Comparison of ENCODE assay signal across 23 cellular contexts in the genomic region with DNA sequence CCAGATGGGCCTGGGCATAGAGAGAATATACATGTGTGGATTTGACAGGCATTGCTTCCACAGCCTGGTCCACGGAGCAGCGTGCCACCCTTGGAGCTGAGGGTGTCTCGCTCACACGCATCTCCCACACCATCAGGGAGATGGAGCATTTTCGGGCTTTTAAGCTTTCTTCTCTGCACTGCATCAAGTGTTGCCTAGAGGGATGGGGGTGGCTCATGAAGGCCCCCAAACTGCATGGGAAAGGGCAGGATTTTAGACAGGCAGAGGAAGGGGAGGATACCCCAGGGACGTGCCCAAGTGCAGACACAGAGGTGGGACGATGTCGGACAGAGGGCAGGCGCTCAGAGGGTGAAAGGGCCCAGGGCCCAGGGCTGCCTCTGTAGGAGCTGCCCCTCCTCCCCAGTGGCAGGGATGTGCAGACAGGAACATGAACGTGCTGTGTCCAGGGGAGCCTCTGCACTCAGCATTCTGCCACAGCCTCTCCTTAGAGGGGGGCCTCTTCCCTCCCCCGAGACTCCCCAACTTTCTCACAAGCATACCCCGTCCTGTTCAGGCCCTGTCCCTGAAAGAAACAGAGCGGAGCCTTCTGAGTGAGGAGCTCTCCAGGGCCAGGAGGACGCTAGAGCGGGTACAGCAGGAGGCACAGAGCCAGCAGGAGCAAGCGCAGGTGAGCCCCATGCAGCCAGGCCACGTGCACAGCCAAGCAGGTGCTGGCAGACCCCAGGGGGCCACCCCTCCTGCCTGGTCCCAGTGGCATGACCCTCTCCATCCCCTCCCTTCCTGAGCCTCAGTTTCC. TPM values are rescaled to one million over a fixed set of nuclear protein-coding genes. Genes with fewer than 3 reads are reported as not detected.
DNase-seq lines count a peak whose midpoint lies in the region; ATAC-seq, FAIRE-seq and TF ChIP-seq lines count a peak whose summit lies in the region.
"Had no signal": no experiment of that assay in that cellular context is flagged by ENCODE, and none has a peak within 500 bp of the region (broad histone marks: within the 10 kb centered on the region; RNA-seq: fewer than 3 reads in every experiment).

No MANE protein-coding gene starts in this region.

- H3K27ac ChIP-seq in DND-41 (ENCODE audit: low read length) (no peak overlapping the region), HepG2 (ENCODE audit: extremely low read length, insufficient read depth, low read length) (no peak overlapping the region), parathyroid adenoma (no peak overlapping the region)

- H3K36me3 ChIP-seq in DND-41 (ENCODE audit: insufficient read depth, low read length): no peaks in the 10 kb centered on the region
- H3K36me3 ChIP-seq in HepG2 (replicated peaks in 1 of 2; ENCODE audit: control insufficient read depth in 1 of 2, insufficient read depth in 2 of 2, low read length in 2 of 2): no peaks in the 10 kb centered on the region
- no peaks in the 10 kb centered on the region for H3K36me3 ChIP-seq in parathyroid adenoma (ENCODE audit: control insufficient read depth, insufficient read depth, low read length)

- TF ChIP-seq POLR2A in HepG2 (IDR thresholded peaks at IDR 0.05; ENCODE audit: insufficient read depth in 1 of 2, low read depth in 2 of 2, low read length in 2 of 2): no peak

- H3K4me3 Mint-ChIP-seq in activated CD4-positive, alpha-beta memory T cell treated with anti-CD3 and anti-CD28 coated beads for 36 hours: no peak overlapping the region

- no peaks in the 10 kb centered on the region for H3K4me1 Mint-ChIP-seq in activated CD4-positive, alpha-beta memory T cell treated with anti-CD3 and anti-CD28 coated beads for 36 hours (ENCODE audit: low read depth)

- H3K4me2 ChIP-seq in DND-41 (ENCODE audit: insufficient read depth, low read length) (no peak overlapping the region), HepG2 (ENCODE audit: low read depth, low read length) (no peak overlapping the region), parathyroid adenoma (ENCODE audit: low read length) (no peak overlapping the region)

- H3K9ac ChIP-seq in DND-41 (ENCODE audit: low read depth, low read length) (no peak overlapping the region), HepG2 (ENCODE audit: insufficient read depth, low read depth, low read length) (no peak overlapping the region), parathyroid adenoma (no peak overlapping the region)

- no peak for TF ChIP-seq RAD21 in HepG2 (CRISPR knock-in tag; IDR thresholded peaks at IDR 0.05)

- ATAC-seq in DND-41 (ENCODE audit: insufficient read depth, low read depth) (no peak), HepG2 (no peak)
- ATAC-seq: left colon had no signal

- TF ChIP-seq EP300 in HepG2 (IDR thresholded peaks at IDR 0.05; ENCODE audit: low read depth in 2 of 2, low read length in 2 of 2) (no peak), HepG2 (CRISPR knock-in tag; IDR thresholded peaks at IDR 0.05; ENCODE audit: borderline replicate concordance) (no peak)

- H4K20me1 ChIP-seq in DND-41 (ENCODE audit: insufficient read depth, low read length) (peaks cover 5% of the 10 kb centered on the region; the same call in 1 of the 2 replicates), HepG2 (ENCODE audit: insufficient read depth, low read length) (no peaks in the 10 kb centered on the region)

- intact Hi-C loops in activated CD4-positive, alpha-beta memory T cell treated with anti-CD3 and anti-CD28 coated beads for 36 hours (cut with micrococcal nuclease): no loop called here
- intact Hi-C loops in HepG2 (cut with micrococcal nuclease; ENCODE audit: unreplicated experiment) (no loop called here), posterior vena cava (cut with DNase I) (no loop called here)

- no peaks in the 10 kb centered on the region for H3K27me3 Mint-ChIP-seq in activated CD4-positive, alpha-beta memory T cell treated with anti-CD3 and anti-CD28 coated beads for 36 hours

- no peak for FAIRE-seq in HepG2 (lab: Jason Lieb, UNC)
- FAIRE-seq: astrocyte, urothelium cell line had no signal

- DNase-seq in DND-41 (peak; percentile 1), HepG2 (ENCODE audit: low spot score) (no peak), globus pallidus (ENCODE audit: low spot score) (no peak), posterior vena cava (ENCODE audit: low spot score) (no peak)
- DNase-seq in activated CD4-positive, alpha-beta memory T cell treated with anti-CD3 and anti-CD28 coated beads for 36 hours: peak; percentile 3
- no peak for DNase-seq in stimulated activated naive CD4-positive, alpha-beta T cell treated with Interleukin-2 at 50 U/mL for 16 hours (lab: John Stamatoyannopoulos, UW)
- DNase-seq in activated CD4-positive, CD25-positive, alpha-beta regulatory T cell treated with anti-CD3 and anti-CD28 coated beads, Interleukin-2, amount 50 U/mL, for 72 hours: no peak
- DNase-seq: activated CD4-positive, alpha-beta T cell treated with anti-CD3 and anti-CD28 coated beads for 4 hours; activated naive CD4-positive, alpha-beta T cell treated with anti-CD3 and anti-CD28 coated beads, Interleukin-2, amount 50 U/mL, for 16 hours; cortex of kidney; DMS79 treated with DMSO at 0.1 percent for 48 hours; IMR-90; NCI-H1436 treated with DMSO at 0.1 percent for 48 hours; NK-92 treated with Interleukin-12 subunit alpha and Interleukin-12 subunit beta, amount 100 ng/mL, for 24 hours; RPMI8226; stimulated activated naive CD4-positive, alpha-beta T cell had no signal

- CTCF ChIA-PET in activated CD4-positive, alpha-beta memory T cell treated with anti-CD3 and anti-CD28 coated beads for 36 hours (lab: Charles Lee): no interaction called here
- CTCF ChIA-PET in HepG2 (lab: Yijun Ruan, JAX; ENCODE audit: low intra/inter-chr PET ratio, low total read pairs): no interaction called here

- H3K9me3 ChIP-seq in DND-41 (ENCODE audit: insufficient read depth, low read length, severe bottlenecking) (no peaks in the 10 kb centered on the region), HepG2 (ENCODE audit: low read length) (no peaks in the 10 kb centered on the region), parathyroid adenoma (ENCODE audit: control insufficient read depth, low read length) (no peaks in the 10 kb centered on the region)

- H3K4me3 ChIP-seq in DND-41 (ENCODE audit: low read depth in 1 of 2, low read length in 2 of 2) (no peak overlapping the region), HepG2 (replicated peaks in 1 of 3; ENCODE audit: insufficient read depth in 1 of 3, low read depth in 2 of 3, low read length in 3 of 3) (no peak overlapping the region), parathyroid adenoma (ENCODE audit: low read depth, low read length) (no peak overlapping the region)

- POLR2A ChIA-PET in activated CD4-positive, alpha-beta memory T cell treated with anti-CD3 and anti-CD28 coated beads for 36 hours (lab: Charles Lee): no interaction called here
- POLR2A ChIA-PET in HepG2 (lab: Yijun Ruan, JAX): no interaction called here

- H3K4me1 ChIP-seq in DND-41 (ENCODE audit: insufficient read depth, low read length) (no peaks in the 10 kb centered on the region), HepG2 (ENCODE audit: insufficient read depth, low read length) (peaks cover 35% of the 10 kb centered on the region), parathyroid adenoma (peaks cover 11% of the 10 kb centered on the region)

- H2AFZ ChIP-seq in DND-41 (ENCODE audit: low read depth, low read length) (no peak overlapping the region), HepG2 (ENCODE audit: low read length) (no peak overlapping the region), parathyroid adenoma (peak overlapping the region; percentile 48)

- H3K9me3 Mint-ChIP-seq in activated CD4-positive, alpha-beta memory T cell treated with anti-CD3 and anti-CD28 coated beads for 36 hours: no peaks in the 10 kb centered on the region

- H3K36me3 Mint-ChIP-seq in activated CD4-positive, alpha-beta memory T cell treated with anti-CD3 and anti-CD28 coated beads for 36 hours: no peaks in the 10 kb centered on the region

- in situ Hi-C loops in HepG2 (cut with HindIII; ENCODE audit: extremely low pct_ligation_motif_present, low pct_unique_long_range_greater_than_20kb): no loop called here

- H3K27ac Mint-ChIP-seq in activated CD4-positive, alpha-beta memory T cell treated with anti-CD3 and anti-CD28 coated beads for 36 hours: no peak overlapping the region

- no peaks in the 10 kb centered on the region for H3K79me2 ChIP-seq in DND-41 (ENCODE audit: insufficient read depth, low read length)
- no peaks in the 10 kb centered on the region for H3K79me2 ChIP-seq in HepG2 (ENCODE audit: insufficient read depth, low read length)
- no peaks in the 10 kb centered on the region for H3K79me2 ChIP-seq in parathyroid adenoma

- peaks cover 21% of the 10 kb centered on the region for H3K27me3 ChIP-seq in DND-41 (ENCODE audit: insufficient read depth, low read length, poor library complexity)
- H3K27me3 ChIP-seq in HepG2 (ENCODE audit: control insufficient read depth in 1 of 2, insufficient read depth in 2 of 2, low read length in 2 of 2): peaks cover 6 to 47% of the 10 kb centered on the region in 2 experiments; a peak in 4 of 5 replicates
- H3K27me3 ChIP-seq in parathyroid adenoma (ENCODE audit: control insufficient read depth, insufficient read depth, low read length): no peaks in the 10 kb centered on the region

- no peak for TF ChIP-seq CTCF in DND-41 (IDR thresholded peaks at IDR 0.05; ENCODE audit: borderline replicate concordance, extremely low read depth, low read length, poor library complexity, severe bottlenecking)
- TF ChIP-seq CTCF in HepG2 (CRISPR knock-in tag; IDR thresholded peaks at IDR 0.05): no peak
- TF ChIP-seq CTCF in parathyroid adenoma (IDR thresholded peaks at IDR 0.05): no peak

- no TSS peak for BruUV-seq in HepG2 (replicated peaks; lab: Mats Ljungman, UMichigan)

- 47% methylated on average over 13 of the region's 17 CpGs for WGBS in HepG2 (ENCODE audit: low lambda C conversion rate)

RNA-seq across cellular contexts. Expression of a gene that starts 42.9 kb away (rescaled TPM):
- total RNA-seq in activated CD4-positive, alpha-beta memory T cell treated with anti-CD3 and anti-CD28 coated beads for 36 hours: 1 to 10 TPM; 2.6 to 3.8 TPM
- total RNA-seq in HepG2 (2016; rRNA removed; fragmentation: Illumina TruSeq; extraction: Trizol): 0.15 TPM in 1 of 2 replicates, not detected in the other
- 0.09 and 0.10 TPM in 2 replicates for total RNA-seq in HepG2 (2016; cell fraction: cytosol; rRNA removed; fragmentation: Illumina TruSeq; extraction: Trizol; ENCODE audit: low read depth)
- total RNA-seq in HepG2 (2016; cell fraction: insoluble cytoplasmic fraction; rRNA removed; fragmentation: Illumina TruSeq; extraction: Trizol): 0.03 and 0.26 TPM in 2 replicates
- 0.10 and 0.12 TPM in 2 replicates for total RNA-seq in HepG2 (2016; cell fraction: membrane; rRNA removed; fragmentation: Illumina TruSeq; extraction: Trizol)
- total RNA-seq in HepG2 (2016; cell fraction: nucleus; rRNA removed; fragmentation: Illumina TruSeq; extraction: Trizol): 0.13 and 0.62 TPM in 2 replicates
- 0.35 and 0.65 TPM in 2 replicates for polyA plus RNA-seq in HepG2 (2011; rRNA removed)
- 0.06 and 0.32 TPM in 2 replicates for polyA plus RNA-seq in HepG2 (2011; cell fraction: cytosol; rRNA removed)
- polyA plus RNA-seq in HepG2 (2011; cell fraction: nucleus; rRNA removed): 1.2 and 1.4 TPM in 2 replicates
- 0.31 and 0.46 TPM in 2 replicates for polyA plus RNA-seq in HepG2 (2012)
- polyA plus RNA-seq in HepG2 (2016; cell fraction: cytosol; fragmentation: Illumina TruSeq; extraction: Trizol; ENCODE audit: low read depth): 0.03 and 0.10 TPM in 2 replicates
- polyA plus RNA-seq in HepG2 (2016; cell fraction: insoluble cytoplasmic fraction; fragmentation: Illumina TruSeq; extraction: Trizol; ENCODE audit: low read depth): 0.04 and 0.24 TPM in 2 replicates
- 0.02 and 0.09 TPM in 2 replicates for polyA plus RNA-seq in HepG2 (2016; cell fraction: membrane; fragmentation: Illumina TruSeq; extraction: Trizol; ENCODE audit: low read depth)
- polyA plus RNA-seq in HepG2 (2016; cell fraction: nucleus; fragmentation: Illumina TruSeq; extraction: Trizol; ENCODE audit: insufficient read depth, low read depth): 0.19 and 1.7 TPM in 2 replicates
- 0.96 and 3.2 TPM in 2 replicates for polyA minus RNA-seq in HepG2 (2011; rRNA and poly(A)+ RNA removed; ENCODE audit: low replicate concordance)
- 0.44 and 0.79 TPM in 2 replicates for polyA minus RNA-seq in HepG2 (2011; cell fraction: cytosol; rRNA and poly(A)+ RNA removed)
- 0.52 and 0.99 TPM in 2 replicates for polyA minus RNA-seq in HepG2 (2011; cell fraction: nucleus; rRNA and poly(A)+ RNA removed)
- 10 to 100 TPM; 39.7 to 62.7 TPM for total RNA-seq in posterior vena cava

RNA-seq across cellular contexts. Expression of a gene that starts 49.4 kb away (rescaled TPM):
- not detected for total RNA-seq in activated CD4-positive, alpha-beta memory T cell treated with anti-CD3 and anti-CD28 coated beads for 36 hours
- total RNA-seq in HepG2 (2016; rRNA removed; fragmentation: Illumina TruSeq; extraction: Trizol) (not detected in 2 replicates), posterior vena cava (under 1 TPM in 1 of 2 donors, not detected in 1; 0.09 TPM)
- total RNA-seq in HepG2 (2016; cell fraction: cytosol; rRNA removed; fragmentation: Illumina TruSeq; extraction: Trizol; ENCODE audit: low read depth): not detected in 2 replicates
- total RNA-seq in HepG2 (2016; cell fraction: insoluble cytoplasmic fraction; rRNA removed; fragmentation: Illumina TruSeq; extraction: Trizol): 0.02 TPM in 1 of 2 replicates, not detected in the other
- not detected in 2 replicates for total RNA-seq in HepG2 (2016; cell fraction: membrane; rRNA removed; fragmentation: Illumina TruSeq; extraction: Trizol)
- total RNA-seq in HepG2 (2016; cell fraction: nucleus; rRNA removed; fragmentation: Illumina TruSeq; extraction: Trizol): not detected in 2 replicates
- polyA plus RNA-seq in HepG2 (2011; rRNA removed): not detected in 2 replicates
- polyA plus RNA-seq in HepG2 (2011; cell fraction: cytosol; rRNA removed): not detected in 2 replicates
- 0.03 TPM in 1 of 2 replicates, not detected in the other for polyA plus RNA-seq in HepG2 (2011; cell fraction: nucleus; rRNA removed)
- polyA plus RNA-seq in HepG2 (2012): 0.13 and 0.15 TPM in 2 replicates
- not detected in 2 replicates for polyA plus RNA-seq in HepG2 (2016; cell fraction: cytosol; fragmentation: Illumina TruSeq; extraction: Trizol; ENCODE audit: low read depth)
- not detected in 2 replicates for polyA plus RNA-seq in HepG2 (2016; cell fraction: insoluble cytoplasmic fraction; fragmentation: Illumina TruSeq; extraction: Trizol; ENCODE audit: low read depth)
- not detected in 2 replicates for polyA plus RNA-seq in HepG2 (2016; cell fraction: membrane; fragmentation: Illumina TruSeq; extraction: Trizol; ENCODE audit: low read depth)
- polyA plus RNA-seq in HepG2 (2016; cell fraction: nucleus; fragmentation: Illumina TruSeq; extraction: Trizol; ENCODE audit: insufficient read depth, low read depth): not detected in 2 replicates
- polyA minus RNA-seq in HepG2 (2011; rRNA and poly(A)+ RNA removed; ENCODE audit: low replicate concordance): not detected in 2 replicates
- polyA minus RNA-seq in HepG2 (2011; cell fraction: cytosol; rRNA and poly(A)+ RNA removed): not detected in 2 replicates
- not detected in 2 replicates for polyA minus RNA-seq in HepG2 (2011; cell fraction: nucleus; rRNA and poly(A)+ RNA removed)
- total RNA-seq: astrocyte, fibroblast of villous mesenchyme, H4, IMR-90, MCF 10A had no signal
- polyA plus RNA-seq: IMR-90 had no signal

RNA-seq across cellular contexts. Expression of a gene that starts 59.5 kb away (rescaled TPM):
- not detected for total RNA-seq in activated CD4-positive, alpha-beta memory T cell treated with anti-CD3 and anti-CD28 coated beads for 36 hours
- total RNA-seq in HepG2 (2016; rRNA removed; fragmentation: Illumina TruSeq; extraction: Trizol) (13.5 and 14.0 TPM in 2 replicates), posterior vena cava (not detected)
- total RNA-seq in HepG2 (2016; cell fraction: cytosol; rRNA removed; fragmentation: Illumina TruSeq; extraction: Trizol; ENCODE audit: low read depth): 3.1 and 3.7 TPM in 2 replicates
- 11.5 and 15.3 TPM in 2 replicates for total RNA-seq in HepG2 (2016; cell fraction: insoluble cytoplasmic fraction; rRNA removed; fragmentation: Illumina TruSeq; extraction: Trizol)
- 10.1 and 12.0 TPM in 2 replicates for total RNA-seq in HepG2 (2016; cell fraction: membrane; rRNA removed; fragmentation: Illumina TruSeq; extraction: Trizol)
- 8.9 and 10.1 TPM in 2 replicates for total RNA-seq in HepG2 (2016; cell fraction: nucleus; rRNA removed; fragmentation: Illumina TruSeq; extraction: Trizol)
- polyA plus RNA-seq in HepG2 (2011; rRNA removed): 3.0 and 3.6 TPM in 2 replicates
- polyA plus RNA-seq in HepG2 (2011; cell fraction: cytosol; rRNA removed): 2.4 and 4.2 TPM in 2 replicates
- 8.9 and 9.1 TPM in 2 replicates for polyA plus RNA-seq in HepG2 (2011; cell fraction: nucleus; rRNA removed)
- 2.1 and 4.1 TPM in 2 replicates for polyA plus RNA-seq in HepG2 (2012)
- polyA plus RNA-seq in HepG2 (2016; cell fraction: cytosol; fragmentation: Illumina TruSeq; extraction: Trizol; ENCODE audit: low read depth): 3.4 TPM in 2 replicates
- 11.8 and 13.7 TPM in 2 replicates for polyA plus RNA-seq in HepG2 (2016; cell fraction: insoluble cytoplasmic fraction; fragmentation: Illumina TruSeq; extraction: Trizol; ENCODE audit: low read depth)
- polyA plus RNA-seq in HepG2 (2016; cell fraction: membrane; fragmentation: Illumina TruSeq; extraction: Trizol; ENCODE audit: low read depth): 8.3 and 8.8 TPM in 2 replicates
- polyA plus RNA-seq in HepG2 (2016; cell fraction: nucleus; fragmentation: Illumina TruSeq; extraction: Trizol; ENCODE audit: insufficient read depth, low read depth): 15.9 and 16.1 TPM in 2 replicates
- polyA minus RNA-seq in HepG2 (2011; rRNA and poly(A)+ RNA removed; ENCODE audit: low replicate concordance): 5.4 TPM in 1 of 2 replicates, not detected in the other
- polyA minus RNA-seq in HepG2 (2011; cell fraction: cytosol; rRNA and poly(A)+ RNA removed): 1.8 and 2.0 TPM in 2 replicates
- 1.3 and 2.5 TPM in 2 replicates for polyA minus RNA-seq in HepG2 (2011; cell fraction: nucleus; rRNA and poly(A)+ RNA removed)
- total RNA-seq: fibroblast of villous mesenchyme, H4, IMR-90, MCF 10A had no signal
- polyA plus RNA-seq: IMR-90 had no signal

Comparison
In these comparisons a context has a peak if more than half of its experiments do, and no peak if none do; other contexts are left out.
1. DNase-seq: peak in DND-41 (single experiment) and activated CD4-positive, alpha-beta memory T cell treated with anti-CD3 and anti-CD28 coated beads for 36 hours (single experiment); none in HepG2 (single experiment), stimulated activated naive CD4-positive, alpha-beta T cell treated with Interleukin-2 at 50 U/mL for 16 hours (single experiment), globus pallidus (single experiment), posterior vena cava (single experiment) and activated CD4-positive, CD25-positive, alpha-beta regulatory T cell treated with anti-CD3 and anti-CD28 coated beads, Interleukin-2, amount 50 U/mL, for 72 hours (single experiment).
2. RNA of a gene that starts 42.9 kb away (total RNA-seq): 39.7 to 62.7 TPM in posterior vena cava; 2.6 to 3.8 TPM in activated CD4-positive, alpha-beta memory T cell treated with anti-CD3 and anti-CD28 coated beads for 36 hours and 0.03 to 0.62 TPM in HepG2; every median in the first group is over 4 times any median in the second.